Comparison of ENCODE assay signal across 20 cellular contexts in the genomic region with DNA sequence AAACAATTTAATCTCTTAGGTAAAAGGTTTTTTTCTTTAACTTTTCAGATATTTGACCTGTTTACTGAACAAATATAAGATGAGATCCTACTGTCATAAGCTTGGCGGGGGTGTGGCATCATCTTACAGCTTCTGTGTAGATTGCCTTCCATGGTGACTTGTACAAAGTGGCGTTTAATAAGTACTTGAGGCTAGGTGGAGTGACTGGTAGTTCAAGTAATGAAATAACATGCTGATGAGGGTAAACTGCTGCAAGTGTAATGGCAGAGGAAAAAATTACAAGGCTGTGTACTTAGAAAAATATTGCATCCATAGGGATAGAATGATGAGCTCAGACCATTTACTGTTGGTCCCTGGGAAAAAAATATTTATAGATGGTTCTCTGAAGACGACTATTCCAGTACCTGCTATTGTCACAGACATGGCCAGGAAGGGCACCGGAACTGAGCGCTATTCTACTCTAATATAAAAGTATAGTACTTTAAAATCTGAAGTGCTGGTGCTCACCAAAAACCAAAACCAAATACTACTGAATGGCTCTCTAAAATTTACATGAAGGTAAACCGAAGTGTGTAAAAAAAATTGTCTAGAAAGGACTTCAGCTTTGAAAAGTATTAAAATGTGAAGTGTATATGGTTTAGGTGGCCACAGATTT.
"Had no signal": no experiment of that assay in that cellular context is flagged by ENCODE, and none has a peak within 500 bp of the region (broad histone marks: within the 10 kb centered on the region; RNA-seq: fewer than 3 reads in every experiment).

No MANE protein-coding gene starts in this region.

- FAIRE-seq: keratinocyte, pancreas, small intestine had no signal

- H3K9me3 ChIP-seq: gastrocnemius medialis, mucosa of descending colon, neutrophil, pancreas, right lobe of liver, thoracic aorta, uterus had no signal

- ATAC-seq: gastrocnemius medialis; mucosa of descending colon; natural killer cell treated with Interleukin-12 subunit alpha and Interleukin-12 subunit beta and Interleukin-15 and Interleukin-18, amount 100 ng/mL, for 72 hours; right lobe of liver; stimulated activated naive B cell treated with anti-CD40 and anti-IgM and Interleukin-4, amounts not matched to agents 10 μg/mL and 1 μg/mL and 100 μg/mL, for 72 hours had no signal

- H3K4me1 ChIP-seq: tibial nerve, uterus had no signal

- H3K4me3 ChIP-seq: dorsolateral prefrontal cortex, gastrocnemius medialis, mucosa of descending colon, pancreas, right lobe of liver, thoracic aorta, tibial nerve, upper lobe of left lung, uterus had no signal

- H3K36me3 ChIP-seq: gastrocnemius medialis, neutrophil, pancreas, right lobe of liver, thoracic aorta, tibial nerve, upper lobe of left lung, uterus had no signal

- H3K27ac ChIP-seq: dorsolateral prefrontal cortex, gastrocnemius medialis, neutrophil, pancreas, right lobe of liver, thoracic aorta, tibial nerve, upper lobe of left lung, uterus had no signal

- H3K27me3 ChIP-seq: dorsolateral prefrontal cortex, gastrocnemius medialis, neutrophil, pancreas, right lobe of liver, tibial nerve, upper lobe of left lung, uterus had no signal

- DNase-seq: dorsolateral prefrontal cortex; effector CD4-positive, alpha-beta T cell; gastrocnemius medialis; head of caudate nucleus; mesenchymal stem cell; mucosa of descending colon; naive B cell; pancreas; right lobe of liver; small intestine; stimulated activated CD4-positive, alpha-beta T cell treated with anti-CD3 and anti-CD28 coated beads, Interleukin-15, amount 100 ng/mL, for 24 hours; stimulated activated CD4-positive, alpha-beta T cell treated with anti-CD3 and anti-CD28 coated beads, Interleukin-2, amount 100 ng/mL, for 48 hours; stimulated activated naive B cell treated with anti-CD40 and anti-IgM and Interleukin-4, amounts not matched to agents 10 μg/mL and 1 μg/mL and 100 μg/mL, for 72 hours; uterus had no signal
